In genomic region chr9:5437254-5438216, GRCh38 we compare ENCODE assay signal across 8 cellular contexts. TPM values are rescaled to one million over a fixed set of nuclear protein-coding genes. Genes with fewer than 3 reads are reported as not detected.
DNase-seq lines count a peak whose midpoint lies in the region; ATAC-seq, FAIRE-seq and TF ChIP-seq lines count a peak whose summit lies in the region.

Gene PLGRKT (minus strand): TSS chr9:5437925. CDS start chr9:5431977, 5,948 bp downstream.

- peaks cover 20% of the 10 kb centered on the region for H3K36me3 ChIP-seq in DND-41 (ENCODE audit: insufficient read depth, low read length)
- no peaks in the 10 kb centered on the region for H3K36me3 ChIP-seq in KMS-11 (ENCODE audit: insufficient read depth)
- H3K36me3 ChIP-seq in muscle layer of colon (ENCODE audit: insufficient read depth, low read length): peaks cover 9% of the 10 kb centered on the region

- peak within 1 kb of the TSS; percentile 99 for H3K27ac Mint-ChIP-seq in activated T-cell treated with anti-CD3 and anti-CD28 coated beads, Interleukin-2, amount 50 U/mL, for 72 hours

- peak within 1 kb of the TSS; percentile 92 to 99 for H3K4me3 Mint-ChIP-seq in activated T-cell treated with anti-CD3 and anti-CD28 coated beads, Interleukin-2, amount 50 U/mL, for 72 hours

- H3K9ac ChIP-seq in DND-41 (ENCODE audit: low read depth, low read length) (peak within 1 kb of the TSS; percentile 77), KMS-11 (peak within 1 kb of the TSS; percentile 96), muscle layer of colon (ENCODE audit: low read length) (peak within 1 kb of the TSS; percentile 92)

- H3K27me3 ChIP-seq in DND-41 (ENCODE audit: insufficient read depth, low read length, poor library complexity) (no peaks in the 10 kb centered on the region), KMS-11 (ENCODE audit: insufficient read depth, low read depth) (no peaks in the 10 kb centered on the region), muscle layer of colon (ENCODE audit: control insufficient read depth in 1 of 2, insufficient read depth in 2 of 2, low read length in 2 of 2) (no peaks in the 10 kb centered on the region)

- H3K4me3 ChIP-seq in DND-41 (ENCODE audit: low read depth in 1 of 2, low read length in 2 of 2): peak within 1 kb of the TSS; percentile 60 to 71
- H3K4me3 ChIP-seq in KMS-11 (IDR thresholded peaks at IDR 0.05; ENCODE audit: insufficient read depth, low read depth, low read length): no peak within 1 kb of the TSS
- peak within 1 kb of the TSS; percentile 48 to 97 for H3K4me3 ChIP-seq in muscle layer of colon (ENCODE audit: low read depth in 1 of 2, low read length in 2 of 2)

- peak within 1 kb of the TSS; percentile 91 for H2AFZ ChIP-seq in DND-41 (ENCODE audit: low read depth, low read length)
- H2AFZ ChIP-seq in KMS-11 (ENCODE audit: low read depth): peak within 1 kb of the TSS; percentile 92

- H3K4me1 Mint-ChIP-seq in activated T-cell treated with anti-CD3 and anti-CD28 coated beads, Interleukin-2, amount 50 U/mL, for 72 hours (ENCODE audit: low read depth): peaks cover 65% of the 10 kb centered on the region

- H3K27ac ChIP-seq in DND-41 (ENCODE audit: low read length): peak within 1 kb of the TSS; percentile 78
- peak within 1 kb of the TSS; percentile 99 for H3K27ac ChIP-seq in KMS-11
- peak within 1 kb of the TSS; percentile 75 for H3K27ac ChIP-seq in muscle layer of colon (ENCODE audit: low read depth, low read length)

- H3K4me1 ChIP-seq in DND-41 (ENCODE audit: insufficient read depth, low read length): peaks cover 26% of the 10 kb centered on the region
- H3K4me1 ChIP-seq in KMS-11 (ENCODE audit: low read depth, poor library complexity, severe bottlenecking): peaks cover 10% of the 10 kb centered on the region
- H3K4me1 ChIP-seq in muscle layer of colon (ENCODE audit: insufficient read depth, low read length): peaks cover 22% of the 10 kb centered on the region

- TF ChIP-seq CTCF in DND-41 (IDR thresholded peaks at IDR 0.05; ENCODE audit: borderline replicate concordance, extremely low read depth, low read length, poor library complexity, severe bottlenecking) (peak; percentile 29), KMS-11 (conservative IDR thresholded peaks at IDR 0.05; ENCODE audit: low read depth, low read length) (no peak)

- FAIRE-seq in RCC 7860 (lab: Jason Lieb, UNC): peak; percentile 80

- H3K9me3 Mint-ChIP-seq in activated T-cell treated with anti-CD3 and anti-CD28 coated beads, Interleukin-2, amount 50 U/mL, for 72 hours: peaks cover 0 to 2% of the 10 kb centered on the region in 2 donors

- H3K4me2 ChIP-seq in DND-41 (ENCODE audit: insufficient read depth, low read length): peak within 1 kb of the TSS; percentile 91
- H3K4me2 ChIP-seq in KMS-11: peak within 1 kb of the TSS; percentile 95

- peaks cover 11 to 23% of the 10 kb centered on the region in 2 donors for H3K36me3 Mint-ChIP-seq in activated T-cell treated with anti-CD3 and anti-CD28 coated beads, Interleukin-2, amount 50 U/mL, for 72 hours (ENCODE audit: insufficient read depth in 2 of 2)

- H3K9me3 ChIP-seq in DND-41 (ENCODE audit: insufficient read depth, low read length, severe bottlenecking) (peaks cover 5% of the 10 kb centered on the region), muscle layer of colon (ENCODE audit: low read length) (no peaks in the 10 kb centered on the region)

- peaks cover 8% of the 10 kb centered on the region for H3K79me2 ChIP-seq in DND-41 (ENCODE audit: insufficient read depth, low read length)
- no peaks in the 10 kb centered on the region for H3K79me2 ChIP-seq in KMS-11 (ENCODE audit: insufficient read depth, low read depth)

- ATAC-seq in DND-41 (ENCODE audit: insufficient read depth, low read depth): peak; percentile 98
- peak; percentile 85 for ATAC-seq in GM21737 (IDR thresholded peaks at IDR 0.05; ENCODE audit: unreplicated experiment)
- ATAC-seq in activated T-cell treated with anti-CD3 and anti-CD28 coated beads, Interleukin-2, amount 50 U/mL, for 72 hours (replicated peaks in 1 of 2): peak; percentile 93 to 94
- ATAC-seq in esophagus mucosa: peak; percentile 98

- DNase-seq in DND-41 (peak; percentile 91), RCC 7860 (ENCODE audit: low spot score) (peak; percentile 90)
- DNase-seq in activated T-cell treated with anti-CD3 and anti-CD28 coated beads, Interleukin-2, amount 50 U/mL, for 72 hours: peak; percentile 91 to 93
- DNase-seq in stimulated activated CD8-positive, alpha-beta memory T cell treated with anti-CD3 and anti-CD28 coated beads, Interleukin-7, amount 100 ng/mL, for 24 hours (ENCODE audit: low read depth): peak; percentile 76

- no peaks in the 10 kb centered on the region for H3K27me3 Mint-ChIP-seq in activated T-cell treated with anti-CD3 and anti-CD28 coated beads, Interleukin-2, amount 50 U/mL, for 72 hours (ENCODE audit: low read depth)

- H4K20me1 ChIP-seq in DND-41 (ENCODE audit: insufficient read depth, low read length) (no peaks in the 10 kb centered on the region), KMS-11 (ENCODE audit: insufficient read depth) (no peaks in the 10 kb centered on the region)

RNA-seq across cellular contexts. Expression of gene PLGRKT, which starts in this region (rescaled TPM):
- 10 to 100 TPM; 48.6 to 49.9 TPM for total RNA-seq in activated T-cell treated with anti-CD3 and anti-CD28 coated beads, Interleukin-2, amount 50 U/mL, for 72 hours
- total RNA-seq in esophagus mucosa: 28.1 TPM
